In genomic region chr4:6423575-6423974, GRCh38 we compare ENCODE assay signal across 13 cellular contexts. TPM values are rescaled to one million over a fixed set of nuclear protein-coding genes. Genes with fewer than 3 reads are reported as not detected.
DNase-seq lines count a peak whose midpoint lies in the region; ATAC-seq, FAIRE-seq and TF ChIP-seq lines count a peak whose summit lies in the region.
"Had no signal": no experiment of that assay in that cellular context is flagged by ENCODE, and none has a peak within 500 bp of the region (broad histone marks: within the 10 kb centered on the region; RNA-seq: fewer than 3 reads in every experiment).

No MANE protein-coding gene starts in this region.

- H4K20me1 ChIP-seq in GM12878 (ENCODE audit: control insufficient read depth, insufficient read depth) = no peaks in the 10 kb centered on the region
- no peaks in the 10 kb centered on the region for H4K20me1 ChIP-seq in PC-3 (ENCODE audit: low read length)
- H4K20me1 ChIP-seq in OCI-LY7 (ENCODE audit: insufficient read depth, low read length) = no peaks in the 10 kb centered on the region

- peak overlapping the region; percentile 30; the same call in 1 of the 2 replicates for H3K4me2 ChIP-seq in GM12878 (ENCODE audit: control insufficient read depth, insufficient read depth)
- no peak overlapping the region for H3K4me2 ChIP-seq in PC-3 (ENCODE audit: low read length)
- no peak overlapping the region for H3K4me2 ChIP-seq in OCI-LY7 (ENCODE audit: low read length)

- H3K27me3 ChIP-seq in GM12878 (replicated peaks in 1 of 2; ENCODE audit: control insufficient read depth in 2 of 2, insufficient read depth in 2 of 2, low read length in 1 of 2) (no peaks in the 10 kb centered on the region), PC-3 (ENCODE audit: low read length) (no peaks in the 10 kb centered on the region)
- H3K27me3 ChIP-seq: ascending aorta had no signal

- H3K9ac ChIP-seq in GM12878 (ENCODE audit: control insufficient read depth, insufficient read depth, low read length) (no peak overlapping the region), PC-3 (ENCODE audit: low read length) (no peak overlapping the region)

- FAIRE-seq in GM12878 (lab: Jason Lieb, UNC) (peak; percentile 94), frontal cortex (lab: Jason Lieb, UNC) (no peak)

- TF ChIP-seq RAD21 in GM12878 (IDR thresholded peaks at IDR 0.05; ENCODE audit: insufficient read depth, low read depth, low read length) = no peak

- H3K79me2 ChIP-seq in GM12878 (ENCODE audit: control insufficient read depth, insufficient read depth, low read length) (no peaks in the 10 kb centered on the region), PC-3 (ENCODE audit: low read length) (no peaks in the 10 kb centered on the region), OCI-LY7 (ENCODE audit: insufficient read depth, low read depth, low read length) (no peaks in the 10 kb centered on the region)

- no peaks in the 10 kb centered on the region for H3F3A ChIP-seq in PC-3 (ENCODE audit: low read length, unreplicated experiment)

- no peak for TF ChIP-seq POLR2A in GM12878 (IDR thresholded peaks at IDR 0.05; ENCODE audit: low read depth, low read length)

- POLR2A ChIA-PET in GM12878 (lab: Charles Lee) = interaction anchor here (1.0 kb wide), 1 partner anchor 242 kb away, joined by 3 read pairs; no protein-coding TSS in a partner anchor
- POLR2A ChIA-PET in PC-3 (lab: Charles Lee; ENCODE audit: unreplicated experiment) = no interaction called here
- POLR2A ChIA-PET in OCI-LY7 (lab: Charles Lee) = no interaction called here

- WGBS in GM12878 (ENCODE audit: insufficient coverage, insufficient replicate concordance, low lambda C conversion rate, missing lambda C conversion rate) = 20% methylated on average over 2 of the region's 2 CpGs

- SMC1A ChIA-PET in GM12878 (lab: Charles Lee; ENCODE audit: uncharacterized antibody, unreplicated experiment) = no interaction called here

- BruUV-seq in GM12878 (replicated peaks; lab: Mats Ljungman, UMichigan) (no TSS peak), PC-3 (replicated peaks; lab: Mats Ljungman, UMichigan) (no TSS peak), OCI-LY7 (replicated peaks; lab: Mats Ljungman, UMichigan) (no TSS peak)

- H3K9me2 ChIP-seq in PC-3 (replicated peaks; ENCODE audit: low read length) (no peaks in the 10 kb centered on the region), OCI-LY7 (ENCODE audit: insufficient read depth, low read length) (no peaks in the 10 kb centered on the region)

- DNase-seq in GM12878 (ENCODE audit: low read depth, low spot score) (peak; percentile 49), germinal center (ENCODE audit: low spot score) (no peak), frontal cortex (ENCODE audit: low spot score in 2 of 2) (no peak), PC-3 (no peak), OCI-LY7 (ENCODE audit: low spot score) (no peak)
- DNase-seq: NCI-H446 treated with DMSO at 0.1 percent for 48 hours, T-cell had no signal

- no peak overlapping the region for H3K27ac ChIP-seq in GM12878 (ENCODE audit: control insufficient read depth, insufficient read depth)
- no peak overlapping the region for H3K27ac ChIP-seq in PC-3 (ENCODE audit: low read length)
- H3K27ac ChIP-seq in OCI-LY7 (ENCODE audit: low read depth, low read length, poor library complexity, severe bottlenecking) = no peak overlapping the region
- H3K27ac ChIP-seq: ascending aorta, skin epidermis had no signal

- H3K4me1 ChIP-seq in GM12878 (ENCODE audit: control insufficient read depth, insufficient read depth, low read length) (peaks cover 18% of the 10 kb centered on the region), PC-3 (ENCODE audit: insufficient read depth, low read length) (no peaks in the 10 kb centered on the region), OCI-LY7 (ENCODE audit: insufficient read depth, low read length, poor library complexity, severe bottlenecking) (no peaks in the 10 kb centered on the region)
- H3K4me1 ChIP-seq: ascending aorta had no signal

- H3K4me3 ChIP-seq in GM12878 (no peak overlapping the region), PC-3 (ENCODE audit: low read length) (no peak overlapping the region), OCI-LY7 (ENCODE audit: low read depth, low read length, poor library complexity, severe bottlenecking) (no peak overlapping the region)
- H3K4me3 ChIP-seq: ascending aorta, skin epidermis had no signal

- ATAC-seq in GM18861 (IDR thresholded peaks at IDR 0.05; ENCODE audit: unreplicated experiment) (peak; percentile 96), GM21526 (IDR thresholded peaks at IDR 0.05; ENCODE audit: low FRiP score, unreplicated experiment) (peak; percentile 98), HG03097 (IDR thresholded peaks at IDR 0.05; ENCODE audit: low FRiP score, unreplicated experiment) (peak; percentile 79), GM12878 (peak; percentile 98), PC-3 (no peak)
- ATAC-seq: naive thymus-derived CD8-positive, alpha-beta T cell; T-cell had no signal

- no peak for TF ChIP-seq CTCF in GM12878 (IDR thresholded peaks at IDR 0.05 in 2 of 3, conservative IDR thresholded peaks at IDR 0.05 in 1 of 3; ENCODE audit: control insufficient read depth in 2 of 3, extremely low read depth in 1 of 3, insufficient read depth in 1 of 3, low read depth in 3 of 3, low read length in 3 of 3)
- TF ChIP-seq CTCF in PC-3 (conservative IDR thresholded peaks at IDR 0.05; ENCODE audit: low read depth, low read length) = no peak
- TF ChIP-seq CTCF in OCI-LY7 (conservative IDR thresholded peaks at IDR 0.05; ENCODE audit: low read length) = no peak

- intact Hi-C loops in GM12878 (cut with micrococcal nuclease; ENCODE audit: unreplicated experiment) (no loop called here), PC-3 (cut with micrococcal nuclease) (no loop called here), OCI-LY7 (cut with micrococcal nuclease; ENCODE audit: unreplicated experiment) (no loop called here)

- H3K36me3 ChIP-seq in GM12878 (ENCODE audit: control insufficient read depth in 2 of 2, insufficient read depth in 2 of 2, low read length in 1 of 2) (no peaks in the 10 kb centered on the region), PC-3 (ENCODE audit: low read depth, low read length) (no peaks in the 10 kb centered on the region), OCI-LY7 (ENCODE audit: insufficient read depth, low read length) (no peaks in the 10 kb centered on the region)
- H3K36me3 ChIP-seq: ascending aorta had no signal

- H2AFZ ChIP-seq in GM12878 (ENCODE audit: control insufficient read depth, low read depth, low read length) = no peak overlapping the region
- H2AFZ ChIP-seq in PC-3 (ENCODE audit: low read length) = no peak overlapping the region
- H2AFZ ChIP-seq in OCI-LY7 (ENCODE audit: low read length) = no peak overlapping the region

- no peaks in the 10 kb centered on the region; the same call in 2 of the 3 replicates for H3K9me3 ChIP-seq in GM12878 (replicated peaks; ENCODE audit: control insufficient read depth, insufficient read depth, low read length)
- no peaks in the 10 kb centered on the region for H3K9me3 ChIP-seq in PC-3 (ENCODE audit: low read length)
- no peaks in the 10 kb centered on the region for H3K9me3 ChIP-seq in OCI-LY7 (ENCODE audit: low read length)
- H3K9me3 ChIP-seq: ascending aorta had no signal

- TF ChIP-seq EP300 in GM12878 (IDR thresholded peaks at IDR 0.05; ENCODE audit: borderline replicate concordance in 1 of 2, control insufficient read depth in 1 of 2, low read depth in 2 of 2, low read length in 2 of 2) = peak in 1 of 2 experiments; percentile 78; a peak in 2 of 4 replicates

- CTCF ChIA-PET in GM12878 (lab: Yijun Ruan, JAX) (interaction anchor here (0.7 to 1.2 kb wide), 5 partner anchors 9 to 403 kb away, joined by 3 to 4 read pairs (median 3); no protein-coding TSS in a partner anchor), PC-3 (lab: Charles Lee) (no interaction called here), OCI-LY7 (lab: Charles Lee; ENCODE audit: unreplicated experiment) (no interaction called here)

- RAD21 ChIA-PET in GM12878 (lab: Charles Lee; ENCODE audit: unreplicated experiment) = interaction anchor here (1.0 kb wide), 1 partner anchor 80 kb away, joined by 4 read pairs; no protein-coding TSS in a partner anchor

- in situ Hi-C loops in GM12878 (cut with MboI) = no loop called here

TF ChIP-seq in GM12878, 131 proteins besides CTCF, POLR2A, EP300 and RAD21 (continues in another document):
- peak; percentile 33; the same call in 1 of the 2 replicates for TF ChIP-seq JUNB (IDR thresholded peaks at IDR 0.05)
- peak; percentile 50 for TF ChIP-seq IKZF1 (conservative IDR thresholded peaks at IDR 0.05)
- no peak for TF ChIP-seq SMARCA5 (IDR thresholded peaks at IDR 0.05)
- peak in 1 of 2 experiments; percentile 35; a peak in 1 of 4 replicates for TF ChIP-seq BHLHE40 (IDR thresholded peaks at IDR 0.05; ENCODE audit: borderline replicate concordance in 1 of 2, low read depth in 2 of 2, low read length in 1 of 2)
- TF ChIP-seq ELK1 (IDR thresholded peaks at IDR 0.05; ENCODE audit: low read depth, low read length) = no peak
- TF ChIP-seq FOXM1 (IDR thresholded peaks at IDR 0.05; ENCODE audit: low read depth, low read length) = no peak

RNA-seq across cellular contexts. Expression of gene PPP2R2C, which starts 48.8 kb away (rescaled TPM):
- total RNA-seq in GM12878 (2013; cell fraction: nucleolus; rRNA removed) = not detected in 2 replicates
- total RNA-seq in GM12878 (2014; rRNA removed) (not detected in 2 replicates), GM12878 (2014; rRNA removed; fragmentation: Illumina TruSeq; extraction: Trizol) (not detected in 2 replicates), GM12878 (2021) (0.08 and 0.13 TPM in 2 replicates), frontal cortex (46.9 TPM), PC-3 (2014; rRNA removed) (7.0 and 9.5 TPM in 2 replicates), OCI-LY7 (2022) (not detected in 2 replicates)
- not detected for polyA plus RNA-seq in GM12878 (2011; ENCODE audit: low read depth)
- polyA plus RNA-seq in GM12878 (2011; rRNA removed) (0.15 and 0.16 TPM in 2 replicates), GM12878 (2014; fragmentation: Illumina TruSeq; extraction: Trizol) (not detected in 2 replicates), GM12878 (2014; fragmentation: Nextera tagmentation; extraction: Ambion mirVana) (not detected), GM12878 (2014; rRNA removed) (not detected in 2 replicates), GM12878 (2016; fragmentation: Nextera tagmentation; extraction: Ambion mirVana) (not detected)
- polyA plus RNA-seq in GM12878 (2011; cell fraction: cytosol; rRNA removed) = 0.07 and 0.17 TPM in 2 replicates
- 0.32 and 0.52 TPM in 2 replicates for polyA plus RNA-seq in GM12878 (2011; cell fraction: nucleus; rRNA removed)
- polyA plus RNA-seq in GM12878 (2012) = 0.12 and 0.14 TPM in 2 replicates
- 0.77 and 2.2 TPM in 2 replicates for polyA minus RNA-seq in GM12878 (2011; rRNA and poly(A)+ RNA removed)
- not detected in 2 replicates for polyA minus RNA-seq in GM12878 (2011; cell fraction: cytosol; rRNA and poly(A)+ RNA removed)
- polyA minus RNA-seq in GM12878 (2011; cell fraction: nucleus; rRNA and poly(A)+ RNA removed) = 0.12 TPM in 1 of 2 replicates, not detected in the other
- not detected in 2 replicates for total RNA-seq in OCI-LY7 (2014; rRNA removed; shearing (Covaris generic))
- total RNA-seq: naive thymus-derived CD8-positive, alpha-beta T cell had no signal
- polyA plus RNA-seq: naive thymus-derived CD8-positive, alpha-beta T cell had no signal
